22 cellular contexts compared by ENCODE assay signal in the genomic region with DNA sequence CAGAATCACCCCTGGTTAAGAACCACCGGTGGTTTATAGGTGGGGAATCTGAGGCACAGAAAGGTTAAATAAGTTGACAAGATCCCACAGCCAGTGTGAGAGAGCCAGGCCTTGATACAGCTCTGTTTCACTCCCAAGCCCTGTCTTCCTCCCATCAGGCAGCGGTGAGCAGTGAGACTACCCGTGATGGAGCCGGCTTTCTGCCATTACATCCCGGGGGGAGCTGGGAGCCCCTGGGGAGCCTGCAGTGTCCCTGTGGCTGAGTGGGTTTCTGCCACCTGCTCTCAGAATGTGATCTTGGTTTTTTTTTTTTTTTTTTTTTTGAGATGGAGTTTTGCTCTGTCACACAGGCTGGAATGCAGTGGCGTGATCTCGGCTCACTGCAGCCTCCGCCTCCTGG.
A peak's percentile ranks its signal among the peaks of the same experiment; 100 is the strongest.
DNase-seq lines count a peak whose midpoint lies in the region; ATAC-seq and TF ChIP-seq lines count a peak whose summit lies in the region.
"Had no signal": no experiment of that assay in that cellular context is flagged by ENCODE, and none has a peak within 500 bp of the region (broad histone marks: within the 10 kb centered on the region; RNA-seq: fewer than 3 reads in every experiment).

No MANE protein-coding gene starts in this region.

- TF ChIP-seq CTCF in esophagus muscularis mucosa (IDR thresholded peaks at IDR 0.05) (no peak), right atrium auricular region (IDR thresholded peaks at IDR 0.05) (no peak)

- TF ChIP-seq POLR2A in esophagus muscularis mucosa (IDR thresholded peaks at IDR 0.05; ENCODE audit: low read depth) (no peak), erythroblast (IDR thresholded peaks at IDR 0.05; ENCODE audit: low read length) (no peak)

- peak overlapping the region; percentile 51 for H3K27ac Mint-ChIP-seq in activated CD4-positive, alpha-beta T cell treated with anti-CD3 and anti-CD28 coated beads for 36 hours
- H3K27ac Mint-ChIP-seq: activated CD8-positive, alpha-beta memory T cell treated with anti-CD3 and anti-CD28 coated beads, Interleukin-2, amount 10 ng/mL, durations not matched to agents 7 days and 5 days; activated naive CD8-positive, alpha-beta T cell treated with anti-CD3 and anti-CD28 coated beads, Interleukin-2, amount 10 ng/mL, durations not matched to agents 7 days and 5 days; brain had no signal

- no peak for TF ChIP-seq EP300 in esophagus muscularis mucosa (IDR thresholded peaks at IDR 0.05)

- H3K27ac ChIP-seq in esophagus muscularis mucosa (replicated peaks in 1 of 4) (peak overlapping the region; percentile 77 to 84 (median 82)), stomach smooth muscle (ENCODE audit: low read length) (peak overlapping the region; percentile 19), right atrium auricular region (no peak overlapping the region)
- H3K27ac ChIP-seq: upper lobe of right lung had no signal

- 89% methylated on average over 8 of the region's 8 CpGs for WGBS in esophagus muscularis mucosa

- peaks cover 7% of the 10 kb centered on the region for H3K4me1 Mint-ChIP-seq in activated CD4-positive, alpha-beta T cell treated with anti-CD3 and anti-CD28 coated beads for 36 hours

- H3K9ac ChIP-seq in stomach smooth muscle (ENCODE audit: low read length in 2 of 2), result no peak overlapping the region

- peaks cover 25 to 92% (median 76%) of the 10 kb centered on the region in 4 donors for H3K4me1 ChIP-seq in esophagus muscularis mucosa
- peaks cover 17% of the 10 kb centered on the region for H3K4me1 ChIP-seq in stomach smooth muscle (ENCODE audit: control insufficient read depth, insufficient read depth, low read length)
- H3K4me1 ChIP-seq in right atrium auricular region, result peaks cover 0 to 14% of the 10 kb centered on the region in 2 donors

- ATAC-seq in activated CD4-positive, alpha-beta T cell treated with anti-CD3 and anti-CD28 coated beads for 36 hours, result no peak
- ATAC-seq: activated CD8-positive, alpha-beta memory T cell treated with anti-CD3 and anti-CD28 coated beads, Interleukin-2, amount 10 ng/mL, durations not matched to agents 7 days and 5 days; upper lobe of right lung had no signal

- H3K36me3 ChIP-seq in esophagus muscularis mucosa (peaks cover 16 to 71% (median 56%) of the 10 kb centered on the region in 4 donors), stomach smooth muscle (ENCODE audit: control insufficient read depth in 2 of 2, insufficient read depth in 2 of 2, low read length in 2 of 2) (peaks cover 24 to 28% of the 10 kb centered on the region in 2 donors), right atrium auricular region (peaks cover 17% of the 10 kb centered on the region)

- no peak overlapping the region for H3K4me3 Mint-ChIP-seq in activated CD4-positive, alpha-beta T cell treated with anti-CD3 and anti-CD28 coated beads for 36 hours
- H3K4me3 Mint-ChIP-seq: activated CD8-positive, alpha-beta memory T cell treated with anti-CD3 and anti-CD28 coated beads, Interleukin-2, amount 10 ng/mL, durations not matched to agents 7 days and 5 days; activated naive CD8-positive, alpha-beta T cell treated with anti-CD3 and anti-CD28 coated beads, Interleukin-2, amount 10 ng/mL, durations not matched to agents 7 days and 5 days; brain; CD4-positive, CD25-positive, alpha-beta regulatory T cell had no signal

- no peak overlapping the region for H3K4me3 ChIP-seq in esophagus muscularis mucosa
- no peak overlapping the region for H3K4me3 ChIP-seq in stomach smooth muscle (ENCODE audit: low read length in 2 of 2)
- no peak overlapping the region for H3K4me3 ChIP-seq in right atrium auricular region
- H3K4me3 ChIP-seq: lung, MG63, smooth muscle cell, upper lobe of right lung had no signal

- no peaks in the 10 kb centered on the region for H3K27me3 ChIP-seq in esophagus muscularis mucosa
- no peaks in the 10 kb centered on the region for H3K27me3 ChIP-seq in stomach smooth muscle (ENCODE audit: control insufficient read depth in 1 of 2, insufficient read depth in 2 of 2, low read length in 2 of 2)
- no peaks in the 10 kb centered on the region for H3K27me3 ChIP-seq in right atrium auricular region
- H3K27me3 ChIP-seq: MG63, upper lobe of right lung had no signal

- CTCF ChIA-PET in activated CD4-positive, alpha-beta T cell treated with anti-CD3 and anti-CD28 coated beads for 36 hours (lab: Charles Lee), result no interaction called here

- H3K9me3 Mint-ChIP-seq in activated CD4-positive, alpha-beta T cell treated with anti-CD3 and anti-CD28 coated beads for 36 hours (ENCODE audit: low read depth), result no peaks in the 10 kb centered on the region
- H3K9me3 Mint-ChIP-seq: activated naive CD8-positive, alpha-beta T cell treated with anti-CD3 and anti-CD28 coated beads, Interleukin-2, amount 10 ng/mL, durations not matched to agents 7 days and 5 days; brain had no signal

- no peaks in the 10 kb centered on the region for H3K27me3 Mint-ChIP-seq in activated CD4-positive, alpha-beta T cell treated with anti-CD3 and anti-CD28 coated beads for 36 hours
- H3K27me3 Mint-ChIP-seq: activated CD8-positive, alpha-beta memory T cell treated with anti-CD3 and anti-CD28 coated beads, Interleukin-2, amount 10 ng/mL, durations not matched to agents 7 days and 5 days; activated naive CD8-positive, alpha-beta T cell treated with anti-CD3 and anti-CD28 coated beads, Interleukin-2, amount 10 ng/mL, durations not matched to agents 7 days and 5 days; brain; CD4-positive, CD25-positive, alpha-beta regulatory T cell had no signal

- no peak for DNase-seq in activated CD4-positive, alpha-beta T cell treated with anti-CD3 and anti-CD28 coated beads for 36 hours
- DNase-seq in activated CD4-positive, alpha-beta T cell treated with anti-CD3 and anti-CD28 coated beads for 4 hours, result no peak
- DNase-seq in NCI-H2171 treated with DMSO at 0.1 percent for 48 hours (lab: John Stamatoyannopoulos, UW) (peak; percentile 88), esophagus muscularis mucosa (ENCODE audit: extremely low spot score) (no peak), erythroblast (lab: John Stamatoyannopoulos, UW) (no peak), DMS153 treated with DMSO at 0.1 percent for 48 hours (lab: John Stamatoyannopoulos, UW; ENCODE audit: unreplicated experiment) (no peak), right atrium auricular region (ENCODE audit: low spot score) (no peak)
- DNase-seq: ACHN; activated CD4-positive, alpha-beta T cell treated with anti-CD3 and anti-CD28 coated beads for 1 hour; activated CD8-positive, alpha-beta memory T cell treated with anti-CD3 and anti-CD28 coated beads, Interleukin-2, amount 10 ng/mL, durations not matched to agents 7 days and 5 days; activated naive CD8-positive, alpha-beta T cell treated with anti-CD3 and anti-CD28 coated beads, Interleukin-2, amount 10 ng/mL, durations not matched to agents 7 days and 5 days; CD4-positive, CD25-positive, alpha-beta regulatory T cell; DMS 273 treated with DMSO at 0.1 percent for 48 hours; MG63; NCI-H1417 treated with DMSO at 0.1 percent for 48 hours; NCI-H69; stimulated activated naive CD8-positive, alpha-beta T cell treated with anti-CD3 and anti-CD28 coated beads, Interleukin-15, Interleukin-2, amounts not matched to agents 100 U/mL and 50 U/mL, for 24 hours; upper lobe of right lung had no signal

- peaks cover 59% of the 10 kb centered on the region for H3K36me3 Mint-ChIP-seq in activated CD4-positive, alpha-beta T cell treated with anti-CD3 and anti-CD28 coated beads for 36 hours (ENCODE audit: low read depth)

- intact Hi-C loops in activated CD4-positive, alpha-beta T cell treated with anti-CD3 and anti-CD28 coated beads for 36 hours (cut with DNase I, micrococcal nuclease), result no loop called here
- intact Hi-C loops in esophagus muscularis mucosa (cut with DNase I), result loop anchor here (10.0 kb wide), 1 partner anchor 131 kb away; a partner anchor contains a TSS

- POLR2A ChIA-PET in activated CD4-positive, alpha-beta T cell treated with anti-CD3 and anti-CD28 coated beads for 36 hours (lab: Charles Lee), result interaction anchor here (0.6 kb wide), 1 partner anchor 136 kb away, joined by 3 read pairs; no protein-coding TSS in a partner anchor

- H3K9me3 ChIP-seq in esophagus muscularis mucosa (no peaks in the 10 kb centered on the region), stomach smooth muscle (ENCODE audit: control insufficient read depth in 2 of 2, low read length in 2 of 2) (no peaks in the 10 kb centered on the region), right atrium auricular region (no peaks in the 10 kb centered on the region)
- H3K9me3 ChIP-seq: MG63, upper lobe of right lung had no signal

Comparison
In these comparisons a context has a peak if more than half of its experiments do, and no peak if none do; other contexts are left out.
1. H3K27ac ChIP-seq: peak in esophagus muscularis mucosa (4 of 4) and stomach smooth muscle (single experiment); none in right atrium auricular region (0 of 2).